ENCODE assay signal across 22 cellular contexts in genomic region chr12:9933966-9934365, GRCh38.
A peak's percentile ranks its signal among the peaks of the same experiment; 100 is the strongest.
DNase-seq lines count a peak whose midpoint lies in the region; ATAC-seq and TF ChIP-seq lines count a peak whose summit lies in the region.
"Had no signal": no experiment of that assay in that cellular context is flagged by ENCODE, and none has a peak within 500 bp of the region (broad histone marks: within the 10 kb centered on the region; RNA-seq: fewer than 3 reads in every experiment).

No MANE protein-coding gene starts in this region.

- H3K9me3 Mint-ChIP-seq in T-helper 2 cell treated with Interferon-gamma antibody and Interleukin-4, amounts not matched to agents 5 μg/mL and 100 μg/mL, for 36 hours: no peaks in the 10 kb centered on the region
- H3K9me3 Mint-ChIP-seq: CD14-positive monocyte; CD4-positive, alpha-beta memory T cell had no signal

- H3K4me3 Mint-ChIP-seq in T-helper 2 cell treated with Interferon-gamma antibody and Interleukin-4, amounts not matched to agents 5 μg/mL and 100 μg/mL, for 36 hours: no peak overlapping the region
- H3K4me3 Mint-ChIP-seq: CD14-positive monocyte; CD4-positive, alpha-beta memory T cell had no signal

- no peaks in the 10 kb centered on the region for H3K36me3 Mint-ChIP-seq in T-helper 2 cell treated with Interferon-gamma antibody and Interleukin-4, amounts not matched to agents 5 μg/mL and 100 μg/mL, for 36 hours (ENCODE audit: low read depth)
- H3K36me3 Mint-ChIP-seq: CD4-positive, alpha-beta memory T cell had no signal

- no peaks in the 10 kb centered on the region for H3K4me1 Mint-ChIP-seq in T-helper 2 cell treated with Interferon-gamma antibody and Interleukin-4, amounts not matched to agents 5 μg/mL and 100 μg/mL, for 36 hours (ENCODE audit: low read depth)
- H3K4me1 Mint-ChIP-seq: CD4-positive, alpha-beta memory T cell had no signal

- DNase-seq in AG09309 (ENCODE audit: low read depth) (peak; percentile 34), GM04503 (ENCODE audit: low read depth) (peak; percentile 77), HS-5 (ENCODE audit: low read depth) (peak; percentile 11), fibroblast of mammary gland (ENCODE audit: low read depth) (peak; percentile 43)
- DNase-seq in T-helper 2 cell treated with Interferon-gamma antibody and Interleukin-4, amounts not matched to agents 5 μg/mL and 100 μg/mL, for 36 hours (ENCODE audit: low spot score): no peak
- DNase-seq: 8988T; AML-193; CD4-positive, alpha-beta memory T cell; DMS153; DMS79; GDM1; GOT3; H7; IMR-90; Karpas-422; KBM-7 had no signal

- TF ChIP-seq CTCF in AG09309 (IDR thresholded peaks at IDR 0.05; ENCODE audit: control insufficient read depth, insufficient read depth, low read depth, low read length, missing control alignments): no peak
- TF ChIP-seq CTCF in fibroblast of mammary gland (conservative IDR thresholded peaks at IDR 0.05; ENCODE audit: control insufficient read depth, insufficient read depth, low read depth, low read length): no peak

- H3K4me3 ChIP-seq in AG09309 (ENCODE audit: control insufficient read depth, low read depth, low read length) (no peak overlapping the region), fibroblast of mammary gland (ENCODE audit: control insufficient read depth, low read depth, low read length) (no peak overlapping the region)
- H3K4me3 ChIP-seq: BLaER1 had no signal

- ATAC-seq in HG03135 (IDR thresholded peaks at IDR 0.05; ENCODE audit: unreplicated experiment) (no peak), GM21515 (IDR thresholded peaks at IDR 0.05; ENCODE audit: unreplicated experiment) (no peak), HG02678 (IDR thresholded peaks at IDR 0.05; ENCODE audit: unreplicated experiment) (no peak)
- ATAC-seq: HCT116 had no signal

- H3K27ac Mint-ChIP-seq in T-helper 2 cell treated with Interferon-gamma antibody and Interleukin-4, amounts not matched to agents 5 μg/mL and 100 μg/mL, for 36 hours: no peak overlapping the region
- H3K27ac Mint-ChIP-seq: CD14-positive monocyte; CD4-positive, alpha-beta memory T cell had no signal

- peaks cover 20% of the 10 kb centered on the region for H3K27me3 Mint-ChIP-seq in T-helper 2 cell treated with Interferon-gamma antibody and Interleukin-4, amounts not matched to agents 5 μg/mL and 100 μg/mL, for 36 hours (ENCODE audit: low read depth)
